In genomic region chr14:71701990-71702389, GRCh38 we compare ENCODE assay signal across 24 cellular contexts.
DNase-seq lines count a peak whose midpoint lies in the region; ATAC-seq, FAIRE-seq and TF ChIP-seq lines count a peak whose summit lies in the region.
"Had no signal": no experiment of that assay in that cellular context is flagged by ENCODE, and none has a peak within 500 bp of the region (broad histone marks: within the 10 kb centered on the region; RNA-seq: fewer than 3 reads in every experiment).

No MANE protein-coding gene starts in this region.

- DNase-seq in activated CD4-positive, alpha-beta T cell treated with anti-CD3 and anti-CD28 coated beads, Interleukin-2, amount 10 ng/mL, durations not matched to agents 24 days and 14 days, result no peak
- DNase-seq in activated CD4-positive, alpha-beta T cell treated with anti-CD3 and anti-CD28 coated beads, Interleukin-2, amount 50 U/mL, for 1 hour, result no peak
- DNase-seq in SJSA1 (ENCODE audit: low read depth in 1 of 2, low spot score in 2 of 2) (peak in 1 of 2 experiments; percentile 71), choroid plexus epithelial cell (ENCODE audit: low read depth) (peak; percentile 45), progenitor cell of endocrine pancreas (ENCODE audit: low spot score, unreplicated experiment) (no peak), head of caudate nucleus (no peak), frontal cortex (ENCODE audit: low spot score in 2 of 2) (no peak)
- DNase-seq: activated CD4-positive, CD25-positive, alpha-beta regulatory T cell; activated gamma-delta T cell; foreskin fibroblast; left ventricle myocardium inferior; mucosa of descending colon; NCI-H187 treated with DMSO at 0.1 percent for 48 hours; NCI-H446; retina; SHP77 had no signal

- peaks cover 3% of the 10 kb centered on the region for H3K9me3 Mint-ChIP-seq in activated CD4-positive, alpha-beta T cell treated with anti-CD3 and anti-CD28 coated beads, Interleukin-2, amount 10 ng/mL, durations not matched to agents 24 days and 14 days
- no peaks in the 10 kb centered on the region for H3K9me3 Mint-ChIP-seq in progenitor cell of endocrine pancreas (ENCODE audit: low read depth)

- H3K27me3 ChIP-seq in SJSA1 (replicated peaks), result no peaks in the 10 kb centered on the region
- H3K27me3 ChIP-seq: BLaER1 treated with 17β-estradiol and CSF1 and Interleukin-3, amounts not matched to agents 10 nM and 100 nM; neutrophil had no signal

- H3K9me3 ChIP-seq in SJSA1 (replicated peaks), result no peaks in the 10 kb centered on the region
- H3K9me3 ChIP-seq: BLaER1 treated with 17β-estradiol and CSF1 and Interleukin-3, amounts not matched to agents 10 nM and 100 nM; left ventricle myocardium inferior; mucosa of descending colon; neutrophil had no signal

- peak overlapping the region; percentile 55 for H3K27ac ChIP-seq in SJSA1
- H3K27ac ChIP-seq: BLaER1 treated with 17β-estradiol and CSF1 and Interleukin-3, amounts not matched to agents 10 nM and 100 nM; left ventricle myocardium inferior; neutrophil had no signal

- TF ChIP-seq CTCF in choroid plexus epithelial cell (conservative IDR thresholded peaks at IDR 0.05; ENCODE audit: low read depth, low read length) (no peak), progenitor cell of endocrine pancreas (IDR thresholded peaks at IDR 0.05; ENCODE audit: unreplicated experiment) (no peak)

- H3K4me1 Mint-ChIP-seq in activated CD4-positive, alpha-beta T cell treated with anti-CD3 and anti-CD28 coated beads, Interleukin-2, amount 10 ng/mL, durations not matched to agents 24 days and 14 days, result peaks cover 26% of the 10 kb centered on the region
- peaks cover 20% of the 10 kb centered on the region for H3K4me1 Mint-ChIP-seq in progenitor cell of endocrine pancreas (ENCODE audit: low read depth)

- H3K36me3 ChIP-seq in SJSA1, result peaks cover 27% of the 10 kb centered on the region
- H3K36me3 ChIP-seq: left ventricle myocardium inferior had no signal

- no peak for ATAC-seq in HG03135 (IDR thresholded peaks at IDR 0.05; ENCODE audit: unreplicated experiment)
- ATAC-seq: HepG2, mucosa of descending colon had no signal

- intact Hi-C loops in activated CD4-positive, alpha-beta T cell treated with anti-CD3 and anti-CD28 coated beads, Interleukin-2, amount 10 ng/mL, durations not matched to agents 24 days and 14 days (cut with micrococcal nuclease), result no loop called here
- intact Hi-C loops in head of caudate nucleus (cut with DNase I), result no loop called here

- no peak overlapping the region for H3K27ac Mint-ChIP-seq in activated CD4-positive, alpha-beta T cell treated with anti-CD3 and anti-CD28 coated beads, Interleukin-2, amount 10 ng/mL, durations not matched to agents 24 days and 14 days
- peak overlapping the region; percentile 79 for H3K27ac Mint-ChIP-seq in progenitor cell of endocrine pancreas

- peaks cover 35% of the 10 kb centered on the region for H3K4me1 ChIP-seq in SJSA1 (replicated peaks)
- H3K4me1 ChIP-seq: BLaER1 treated with 17β-estradiol and CSF1 and Interleukin-3, amounts not matched to agents 10 nM and 100 nM had no signal

- no peak overlapping the region for H3K4me3 ChIP-seq in SJSA1
- H3K4me3 ChIP-seq in choroid plexus epithelial cell (ENCODE audit: low read depth, low read length), result no peak overlapping the region
- H3K4me3 ChIP-seq: BLaER1 treated with 17β-estradiol and CSF1 and Interleukin-3, amounts not matched to agents 10 nM and 100 nM; left ventricle myocardium inferior; mucosa of descending colon had no signal

- H3K36me3 Mint-ChIP-seq in activated CD4-positive, alpha-beta T cell treated with anti-CD3 and anti-CD28 coated beads, Interleukin-2, amount 10 ng/mL, durations not matched to agents 24 days and 14 days (ENCODE audit: low read depth), result peaks cover 49% of the 10 kb centered on the region
- H3K36me3 Mint-ChIP-seq in progenitor cell of endocrine pancreas (ENCODE audit: insufficient read depth), result peaks cover 27% of the 10 kb centered on the region

- H3K4me3 Mint-ChIP-seq in activated CD4-positive, alpha-beta T cell treated with anti-CD3 and anti-CD28 coated beads, Interleukin-2, amount 10 ng/mL, durations not matched to agents 24 days and 14 days, result peak overlapping the region; percentile 39
- no peak overlapping the region for H3K4me3 Mint-ChIP-seq in progenitor cell of endocrine pancreas (ENCODE audit: low read depth)

- no peak for FAIRE-seq in frontal cortex (lab: Jason Lieb, UNC)
- FAIRE-seq: A204.1, colon, endometrium, GM12892, HepG2 had no signal

- no peaks in the 10 kb centered on the region for H3K27me3 Mint-ChIP-seq in activated CD4-positive, alpha-beta T cell treated with anti-CD3 and anti-CD28 coated beads, Interleukin-2, amount 10 ng/mL, durations not matched to agents 24 days and 14 days
- H3K27me3 Mint-ChIP-seq in progenitor cell of endocrine pancreas, result no peaks in the 10 kb centered on the region
